In the genomic region with DNA sequence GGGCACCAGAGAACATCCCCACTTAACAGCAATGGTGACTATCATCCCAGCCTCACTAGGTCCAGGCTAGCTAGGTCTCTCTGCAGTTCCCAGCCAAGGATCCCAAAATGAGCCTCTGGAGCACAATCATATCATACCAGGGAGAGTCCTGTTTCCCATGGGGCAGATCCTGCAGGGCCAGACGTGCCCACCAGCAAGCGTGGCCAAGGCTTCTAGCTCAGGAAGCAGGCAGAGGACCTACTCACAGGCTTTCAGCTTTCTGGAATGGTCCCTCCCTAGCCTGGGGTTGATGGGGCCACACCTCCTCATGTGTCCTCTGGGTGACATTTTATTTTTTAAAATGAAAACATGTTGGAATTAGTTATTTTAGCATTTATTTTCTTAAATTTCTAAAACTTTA, we compare ENCODE assay signal across 33 cellular contexts. TPM values are rescaled to one million over a fixed set of nuclear protein-coding genes. Genes with fewer than 3 reads are reported as not detected.
"Had no signal": no experiment of that assay in that cellular context is flagged by ENCODE, and none has a peak within 500 bp of the region (broad histone marks: within the 10 kb centered on the region; RNA-seq: fewer than 3 reads in every experiment).

No MANE protein-coding gene starts in this region.

- H3K27me3 ChIP-seq: esophagus squamous epithelium, pancreas, right atrium auricular region, tibial nerve, upper lobe of left lung, uterus had no signal

- H3K36me3 Mint-ChIP-seq: immature natural killer cell; memory B cell; stimulated activated memory B cell treated with anti-CD40 and anti-IgM and Interleukin-4, amounts not matched to agents 10 μg/mL and 1 μg/mL and 100 μg/mL, for 72 hours had no signal

- H3K27ac ChIP-seq: heart right ventricle, neutrophil, pancreas, right atrium auricular region, thoracic aorta, tibial nerve, upper lobe of left lung, uterus had no signal

- H3K4me3 Mint-ChIP-seq: effector memory CD8-positive, alpha-beta T cell; immature natural killer cell; memory B cell; mesothelial cell of epicardium; natural killer cell treated with Interleukin-12 subunit alpha and Interleukin-12 subunit beta and Interleukin-15 and Interleukin-18, amount 100 ng/mL, for 72 hours; neural crest cell; stimulated activated memory B cell treated with anti-CD40 and anti-IgM and Interleukin-4, amounts not matched to agents 10 μg/mL and 1 μg/mL and 100 μg/mL, for 72 hours had no signal

- H3K4me1 Mint-ChIP-seq: immature natural killer cell; memory B cell; mesothelial cell of epicardium; naive B cell; stimulated activated memory B cell treated with anti-CD40 and anti-IgM and Interleukin-4, amounts not matched to agents 10 μg/mL and 1 μg/mL and 100 μg/mL, for 72 hours had no signal

- DNase-seq: cortex of kidney; effector memory CD8-positive, alpha-beta T cell; erythroblast; esophagus squamous epithelium; foreskin melanocyte; glutamatergic neuron; heart right ventricle; hypothalamus; immature natural killer cell; left ventricle myocardium superior; mucosa of descending colon; naive B cell; stimulated activated CD4-positive, alpha-beta T cell treated with anti-CD3 and anti-CD28 coated beads, Interleukin-4, amount 100 ng/mL, for 4 hours; stimulated activated naive CD8-positive, alpha-beta T cell treated with anti-CD3 and anti-CD28 coated beads, Interleukin-15, Interleukin-2, amounts not matched to agents 100 U/mL and 50 U/mL, for 24 hours; substantia nigra; upper lobe of left lung; uterus had no signal

- FAIRE-seq: endometrium, keratinocyte, pancreas had no signal

- H3K36me3 ChIP-seq: heart right ventricle, neutrophil, pancreas, right atrium auricular region, thoracic aorta, tibial nerve, upper lobe of left lung, uterus had no signal

- ATAC-seq: effector memory CD8-positive, alpha-beta T cell; heart right ventricle; left ventricle myocardium superior; mucosa of descending colon; pancreas; sciatic nerve; stimulated activated memory B cell treated with anti-CD40 and anti-IgM and Interleukin-4, amounts not matched to agents 10 μg/mL and 1 μg/mL and 100 μg/mL, for 72 hours; stimulated activated naive CD8-positive, alpha-beta T cell treated with anti-CD3 and anti-CD28 coated beads, Interleukin-15, Interleukin-2, amounts not matched to agents 100 U/mL and 50 U/mL, for 24 hours had no signal

- H3K9me3 ChIP-seq: neutrophil, pancreas, right atrium auricular region, uterus had no signal

- H3K4me3 ChIP-seq: esophagus squamous epithelium, heart right ventricle, lung, mucosa of descending colon, pancreas, right atrium auricular region, thoracic aorta, tibial nerve, upper lobe of left lung, uterus had no signal

- H3K4me1 ChIP-seq: heart right ventricle, pancreas, right atrium auricular region, tibial nerve, upper lobe of left lung, uterus had no signal

- H3K27ac Mint-ChIP-seq: effector memory CD8-positive, alpha-beta T cell; immature natural killer cell; memory B cell; mesothelial cell of epicardium; natural killer cell treated with Interleukin-12 subunit alpha and Interleukin-12 subunit beta and Interleukin-15 and Interleukin-18, amount 100 ng/mL, for 72 hours; progenitor cell of endocrine pancreas; stimulated activated memory B cell treated with anti-CD40 and anti-IgM and Interleukin-4, amounts not matched to agents 10 μg/mL and 1 μg/mL and 100 μg/mL, for 72 hours had no signal

RNA-seq across cellular contexts. Expression of a gene that starts 45.7 kb away (rescaled TPM):
- total RNA-seq: dermis microvascular lymphatic vessel endothelial cell; left ventricle myocardium superior; natural killer cell treated with Interleukin-12 subunit alpha and Interleukin-12 subunit beta and Interleukin-15 and Interleukin-18, amount 100 ng/mL, for 72 hours; neural crest cell; right atrium auricular region; thoracic aorta had no signal
- polyA plus RNA-seq: immature natural killer cell had no signal
